ENCODE assay signal across 19 cellular contexts in genomic region chr20:48457261-48458002, GRCh38.
DNase-seq lines count a peak whose midpoint lies in the region; TF ChIP-seq lines count a peak whose summit lies in the region.
"Had no signal": no experiment of that assay in that cellular context is flagged by ENCODE, and none has a peak within 500 bp of the region (broad histone marks: within the 10 kb centered on the region; RNA-seq: fewer than 3 reads in every experiment).

No MANE protein-coding gene starts in this region.

- H3K27ac ChIP-seq in neural progenitor cell (no peak overlapping the region), breast epithelium (no peak overlapping the region)
- H3K27ac ChIP-seq: esophagus muscularis mucosa had no signal

- H3K9me3 ChIP-seq in neural progenitor cell (ENCODE audit: low read depth) (no peaks in the 10 kb centered on the region), breast epithelium (no peaks in the 10 kb centered on the region)
- H3K9me3 ChIP-seq: esophagus muscularis mucosa had no signal

- H3K4me2 ChIP-seq in neural progenitor cell: peak overlapping the region; percentile 68

- peaks cover 0 to 2% (median 0%) of the 10 kb centered on the region in 7 donors for H3K9me3 Mint-ChIP-seq in CD14-positive monocyte
- peaks cover 7% of the 10 kb centered on the region for H3K9me3 Mint-ChIP-seq in neural progenitor cell
- H3K9me3 Mint-ChIP-seq: activated naive CD8-positive, alpha-beta T cell treated with anti-CD3 and anti-CD28 coated beads for 36 hours; activated T-helper 17 cell treated with anti-CD3 and anti-CD28 coated beads, Interleukin-2, amount 50 U/mL, for 72 hours; effector memory CD8-positive, alpha-beta T cell; natural killer cell treated with Interleukin-12 subunit alpha and Interleukin-12 subunit beta and Interleukin-15 and Interleukin-18, amount 100 ng/mL, for 72 hours; type B pancreatic cell had no signal

- no peak for TF ChIP-seq CTCF in CD14-positive monocyte (IDR thresholded peaks at IDR 0.05)
- no peak for TF ChIP-seq CTCF in GM13976 (IDR thresholded peaks at IDR 0.05; ENCODE audit: borderline replicate concordance, control extremely low read depth, extremely low read depth, insufficient read depth, missing control alignments)
- TF ChIP-seq CTCF in neural progenitor cell (IDR thresholded peaks at IDR 0.05): no peak
- no peak for TF ChIP-seq CTCF in breast epithelium (IDR thresholded peaks at IDR 0.05)

- in situ Hi-C loops in GM13976 (cut with MboI; ENCODE audit: low sequenced_read_pairs, unreplicated experiment): no loop called here

- CTCF ChIA-PET in HEK293T (lab: Yijun Ruan, JAX): no interaction called here

- H3K4me3 Mint-ChIP-seq in CD14-positive monocyte (no peak overlapping the region), neural progenitor cell (peak overlapping the region; percentile 34)
- H3K4me3 Mint-ChIP-seq: activated naive CD8-positive, alpha-beta T cell treated with anti-CD3 and anti-CD28 coated beads for 36 hours; activated T-helper 17 cell treated with anti-CD3 and anti-CD28 coated beads, Interleukin-2, amount 50 U/mL, for 72 hours; effector memory CD8-positive, alpha-beta T cell; natural killer cell treated with Interleukin-12 subunit alpha and Interleukin-12 subunit beta and Interleukin-15 and Interleukin-18, amount 100 ng/mL, for 72 hours; type B pancreatic cell had no signal

- no peak for TF ChIP-seq POLR2A in breast epithelium (IDR thresholded peaks at IDR 0.05)

- no peaks in the 10 kb centered on the region for H3K27me3 ChIP-seq in neural progenitor cell
- H3K27me3 ChIP-seq in breast epithelium: peaks cover 0 to 28% of the 10 kb centered on the region in 2 donors

- no peaks in the 10 kb centered on the region for H3K79me2 ChIP-seq in neural progenitor cell (ENCODE audit: low read depth)

- H3K4me1 Mint-ChIP-seq in CD14-positive monocyte (no peaks in the 10 kb centered on the region), neural progenitor cell (peaks cover 59% of the 10 kb centered on the region)
- H3K4me1 Mint-ChIP-seq: activated T-helper 17 cell treated with anti-CD3 and anti-CD28 coated beads, Interleukin-2, amount 50 U/mL, for 72 hours had no signal

- no peak overlapping the region for H3K27ac Mint-ChIP-seq in CD14-positive monocyte
- peak overlapping the region; percentile 51 for H3K27ac Mint-ChIP-seq in neural progenitor cell
- H3K27ac Mint-ChIP-seq: activated naive CD8-positive, alpha-beta T cell treated with anti-CD3 and anti-CD28 coated beads for 36 hours; activated T-helper 17 cell treated with anti-CD3 and anti-CD28 coated beads, Interleukin-2, amount 50 U/mL, for 72 hours; effector memory CD8-positive, alpha-beta T cell; natural killer cell treated with Interleukin-12 subunit alpha and Interleukin-12 subunit beta and Interleukin-15 and Interleukin-18, amount 100 ng/mL, for 72 hours; type B pancreatic cell had no signal

- no peak overlapping the region for H3K9ac ChIP-seq in neural progenitor cell

- DNase-seq in CD14-positive monocyte (ENCODE audit: low spot score) (peak; percentile 10), GM13976 (ENCODE audit: low spot score) (peak; percentile 62), NCI-H69 (lab: John Stamatoyannopoulos, UW) (peak; percentile 6), neural progenitor cell (ENCODE audit: low spot score) (no peak), DMS53 (lab: John Stamatoyannopoulos, UW) (no peak), breast epithelium (ENCODE audit: low spot score in 2 of 2) (no peak), HEK293T (ENCODE audit: extremely low spot score) (no peak)
- DNase-seq: activated naive CD8-positive, alpha-beta T cell treated with anti-CD3 and anti-CD28 coated beads for 36 hours; effector memory CD8-positive, alpha-beta T cell; Kasumi-1; left colon; NCI-H1048; NCI-H2029 treated with DMSO at 0.1 percent for 48 hours; NCI-H526; stimulated activated CD4-positive, alpha-beta T cell treated with anti-CD3 and anti-CD28 coated beads, Interleukin-1b, Interleukin-23, amount 100 ng/mL, for 48 hours had no signal

- H3K4me1 ChIP-seq in neural progenitor cell (peaks cover 49% of the 10 kb centered on the region), breast epithelium (no peaks in the 10 kb centered on the region)
- H3K4me1 ChIP-seq: esophagus muscularis mucosa had no signal

- H3F3A ChIP-seq in neural progenitor cell (ENCODE audit: low read depth): peaks cover 23% of the 10 kb centered on the region

- H4K20me1 ChIP-seq in neural progenitor cell (ENCODE audit: low read depth): no peaks in the 10 kb centered on the region

- H3K27me3 Mint-ChIP-seq in CD14-positive monocyte (ENCODE audit: low read depth in 3 of 3) (peaks cover 10 to 14% (median 11%) of the 10 kb centered on the region in 3 donors), neural progenitor cell (ENCODE audit: insufficient read depth, low read depth) (peaks cover 65% of the 10 kb centered on the region)

- intact Hi-C loops in CD14-positive monocyte (cut with micrococcal nuclease): no loop called here
- intact Hi-C loops in breast epithelium (cut with DNase I; ENCODE audit: low total_unique reads): no loop called here

- H3K4me3 ChIP-seq in neural progenitor cell (no peak overlapping the region), breast epithelium (no peak overlapping the region)
- H3K4me3 ChIP-seq: esophagus muscularis mucosa had no signal

- no peaks in the 10 kb centered on the region for H3K36me3 ChIP-seq in neural progenitor cell
- H3K36me3 ChIP-seq in breast epithelium: no peaks in the 10 kb centered on the region
- H3K36me3 ChIP-seq: esophagus muscularis mucosa had no signal

- H2AFZ ChIP-seq in neural progenitor cell (replicated peaks): no peak overlapping the region

- H3K36me3 Mint-ChIP-seq in CD14-positive monocyte (no peaks in the 10 kb centered on the region), neural progenitor cell (no peaks in the 10 kb centered on the region)
- H3K36me3 Mint-ChIP-seq: activated naive CD8-positive, alpha-beta T cell treated with anti-CD3 and anti-CD28 coated beads for 36 hours; natural killer cell treated with Interleukin-12 subunit alpha and Interleukin-12 subunit beta and Interleukin-15 and Interleukin-18, amount 100 ng/mL, for 72 hours; type B pancreatic cell had no signal

- POLR2A ChIA-PET in HEK293T (lab: Yijun Ruan, JAX): no interaction called here

TF ChIP-seq in HEK293T, 16 proteins besides CTCF, POLR2A, EP300 and RAD21:
- TF ChIP-seq FOXM1 (IDR thresholded peaks at IDR 0.05; ENCODE audit: borderline replicate concordance) (no peak), L3MBTL2 (conservative IDR thresholded peaks at IDR 0.05) (no peak)
TF ChIP-seq in HEK293T: peak in this region for 0.

Comparison
In these comparisons a context has a peak if more than half of its experiments do, and no peak if none do; other contexts are left out.
1. DNase-seq: peak in CD14-positive monocyte (single experiment), GM13976 (single experiment) and NCI-H69 (single experiment); none in neural progenitor cell (single experiment), DMS53 (single experiment), breast epithelium (0 of 2) and HEK293T (single experiment).